1 cellular context compared by ENCODE assay signal in genomic region chr1:207089627-207090265, GRCh38.
TF ChIP-seq lines count a peak whose summit lies in the region.

No MANE protein-coding gene starts in this region.

TF ChIP-seq in SK-N-SH treated with all-trans-retinoic acid at 6 μM for 48 hours, 23 proteins besides CTCF, POLR2A, EP300 and RAD21 (continued from another document):
- TF ChIP-seq TSHZ2 (CRISPR knock-in tag; IDR thresholded peaks at IDR 0.05) (no peak), TOX (CRISPR knock-in tag; IDR thresholded peaks at IDR 0.05; ENCODE audit: borderline replicate concordance) (no peak)
